In the genomic region with DNA sequence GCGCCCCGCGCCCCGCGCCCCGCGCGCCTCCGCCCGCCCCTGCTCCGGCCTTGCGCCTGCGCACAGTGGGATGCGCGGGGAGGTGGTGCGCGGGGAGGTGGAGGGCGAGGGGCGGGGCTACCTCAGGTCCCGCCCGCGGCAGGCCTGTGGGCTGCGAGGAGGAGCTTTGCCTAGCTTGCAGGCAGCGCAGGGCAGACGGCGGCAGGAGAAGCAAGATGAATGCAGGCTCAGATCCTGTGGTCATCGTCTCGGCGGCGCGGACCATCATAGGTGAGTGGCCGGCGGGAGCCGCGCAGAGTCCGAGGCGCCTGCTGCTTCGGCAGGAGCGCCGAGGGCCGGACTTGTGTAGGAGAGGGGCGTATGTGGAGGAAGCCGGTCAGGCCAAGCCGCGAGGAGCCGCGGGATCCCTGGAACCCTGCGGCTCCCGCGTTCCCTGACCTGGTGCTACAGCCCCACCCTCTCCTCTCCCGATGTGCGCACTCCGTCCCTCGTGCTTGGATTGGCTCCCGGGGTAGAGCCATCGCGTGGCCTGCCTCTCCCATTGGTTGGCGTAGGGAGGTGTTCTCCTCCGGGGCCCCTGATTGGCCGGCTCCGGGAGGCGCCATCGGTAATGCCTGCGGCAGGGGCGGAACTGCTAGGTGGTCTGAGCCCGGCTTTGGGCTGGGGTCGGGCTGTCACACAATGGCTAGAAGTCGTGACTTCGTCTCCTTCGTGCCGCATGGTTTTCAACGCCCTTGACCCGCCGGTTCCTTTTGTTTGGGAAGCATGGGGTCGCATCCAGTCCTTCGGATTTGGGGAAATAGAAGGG, we compare ENCODE assay signal across 8 cellular contexts. TPM values are rescaled to one million over a fixed set of nuclear protein-coding genes. Genes with fewer than 3 reads are reported as not detected.
DNase-seq lines count a peak whose midpoint lies in the region; ATAC-seq, FAIRE-seq and TF ChIP-seq lines count a peak whose summit lies in the region.

Gene ACAT2 (plus strand): TSS at position 173 of the 808 bp plus-strand sequence. CDS start 43 bp downstream, at position 216.

- under 1% methylated on average over 76 of the region's 76 CpGs for WGBS in prostate gland
- WGBS in urinary bladder: under 1% methylated on average over 76 of the region's 76 CpGs

- H3K4me1 ChIP-seq in left ventricle myocardium inferior: peaks cover 28% of the 10 kb centered on the region
- no peaks in the 10 kb centered on the region for H3K4me1 ChIP-seq in prostate gland (replicated peaks)
- H3K4me1 ChIP-seq in urinary bladder (ENCODE audit: insufficient read depth): no peaks in the 10 kb centered on the region

- DNase-seq in GM18507 (ENCODE audit: extremely low spot score, insufficient read length, low read depth) (peak; percentile 95), NCI-H1930 (lab: John Stamatoyannopoulos, UW) (peak; percentile 85), left ventricle myocardium inferior (peak; percentile 95), prostate gland (ENCODE audit: low spot score) (peak; percentile 97)

- peak; percentile 98 for ATAC-seq in HG02973 (IDR thresholded peaks at IDR 0.05; ENCODE audit: unreplicated experiment)

- no peaks in the 10 kb centered on the region for H3K9me3 ChIP-seq in left ventricle myocardium inferior (replicated peaks)
- no peaks in the 10 kb centered on the region for H3K9me3 ChIP-seq in prostate gland

- peak; percentile 73 for TF ChIP-seq POLR2A in prostate gland (IDR thresholded peaks at IDR 0.05)

- H3K4me3 ChIP-seq in left ventricle myocardium inferior: peak within 1 kb of the TSS; percentile 87
- H3K4me3 ChIP-seq in prostate gland: peak within 1 kb of the TSS; percentile 66 to 88
- H3K4me3 ChIP-seq in urinary bladder (ENCODE audit: low read depth, low read length): peak within 1 kb of the TSS; percentile 74

- intact Hi-C loops in T-helper 2 cell treated with Interferon-gamma antibody and Interleukin-4, amounts not matched to agents 100 ng/mL and 5 ng/mL, for 36 hours (cut with micrococcal nuclease): loop anchor here (1.0 kb wide), 3 partner anchors 27 to 71 kb away; partner anchors contain the start of genes TCP1 and WTAP
- intact Hi-C loops in left ventricle myocardium inferior (cut with micrococcal nuclease): no loop called here
- intact Hi-C loops in prostate gland (cut with DNase I): loop anchor here (1.0 to 2.0 kb wide), 3 partner anchors 28 to 69 kb away; partner anchors contain the start of genes MRPL18, SOD2 and WTAP

- H3K36me3 ChIP-seq in left ventricle myocardium inferior (peaks cover 35% of the 10 kb centered on the region), prostate gland (no peaks in the 10 kb centered on the region), urinary bladder (ENCODE audit: insufficient read depth) (no peaks in the 10 kb centered on the region)

- peak within 1 kb of the TSS; percentile 100 for H3K27ac ChIP-seq in angular gyrus (ENCODE audit: low read depth, low read length)
- H3K27ac ChIP-seq in left ventricle myocardium inferior (replicated peaks): peak within 1 kb of the TSS; percentile 99
- peak within 1 kb of the TSS; percentile 98 to 99 for H3K27ac ChIP-seq in prostate gland
- H3K27ac ChIP-seq in urinary bladder (ENCODE audit: low read depth): peak within 1 kb of the TSS; percentile 97

- H3K27me3 ChIP-seq in left ventricle myocardium inferior (ENCODE audit: low read depth) (no peaks in the 10 kb centered on the region), prostate gland (replicated peaks; ENCODE audit: insufficient read depth) (no peaks in the 10 kb centered on the region)

- peak; percentile 97 for FAIRE-seq in GM18507 (lab: Jason Lieb, UNC)

- TF ChIP-seq CTCF in left ventricle myocardium inferior (IDR thresholded peaks at IDR 0.05; ENCODE audit: borderline replicate concordance) (peak; percentile 32), prostate gland (IDR thresholded peaks at IDR 0.05) (peak in 2 of 4 experiments; percentile 29 to 35)

RNA-seq across cellular contexts. Expression of gene ACAT2, which starts in this region (rescaled TPM):
- 68.4 and 76.3 TPM in 2 replicates for total RNA-seq in T-helper 2 cell treated with Interferon-gamma antibody and Interleukin-4, amounts not matched to agents 100 ng/mL and 5 ng/mL, for 36 hours
- 5.2 TPM for total RNA-seq in left ventricle myocardium inferior
- 10 to 100 TPM; 10.2 to 22.6 TPM for total RNA-seq in prostate gland
- total RNA-seq in urinary bladder: 16.6 TPM
- polyA plus RNA-seq in urinary bladder: 16.3 TPM

Comparison
In these comparisons a context has a peak if more than half of its experiments do, and no peak if none do; other contexts are left out.
1. Peak in every context shown above with its lines: DNase-seq, ATAC-seq, H3K4me3 ChIP-seq and H3K27ac ChIP-seq.